In genomic region chr12:49327887-49328286, GRCh38 we compare ENCODE assay signal across 7 cellular contexts. TPM values are rescaled to one million over a fixed set of nuclear protein-coding genes. Genes with fewer than 3 reads are reported as not detected.
"Had no signal": no experiment of that assay in that cellular context is flagged by ENCODE, and none has a peak within 500 bp of the region (broad histone marks: within the 10 kb centered on the region; RNA-seq: fewer than 3 reads in every experiment).

No MANE protein-coding gene starts in this region.

- H3K27ac Mint-ChIP-seq: GM23338, H9, HFFc6 had no signal

- H3K4me3 ChIP-seq: GM23338 had no signal

- DNase-seq: H9, HCEC 1CT, HFFc6 had no signal

- H2AFZ ChIP-seq: GM23338 had no signal

- H3K27ac ChIP-seq: HL-60 had no signal

- H3K4me3 Mint-ChIP-seq: GM23338, H9, HFFc6, IgD-negative memory B cell had no signal

- H3K4me2 ChIP-seq: GM23338 had no signal

- H3K9me3 Mint-ChIP-seq: GM23338, H9, HFFc6, IgD-negative memory B cell had no signal

RNA-seq across cellular contexts. Expression of gene C1QL4, which starts 9.1 kb away (rescaled TPM):
- total RNA-seq: GM23338, HepG2 had no signal

RNA-seq across cellular contexts. Expression of gene PRPH, which starts 32.9 kb away (rescaled TPM):
- total RNA-seq: HepG2, HFFc6 had no signal
